ENCODE assay signal across 8 cellular contexts in the genomic region with DNA sequence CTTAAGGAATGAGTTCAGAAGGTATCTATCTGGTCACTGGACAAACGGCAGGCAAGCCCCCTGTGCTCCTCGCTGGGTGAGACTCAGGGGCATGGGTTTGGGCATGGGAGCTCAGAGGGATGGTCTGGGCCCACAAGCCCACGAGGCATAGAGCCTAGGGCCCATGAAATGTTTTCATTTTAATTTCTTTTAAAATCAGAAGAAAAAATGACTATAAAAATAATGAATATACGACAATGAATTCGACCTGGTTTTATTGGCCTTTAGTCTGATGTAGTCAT.
DNase-seq lines count a peak whose midpoint lies in the region; ATAC-seq, FAIRE-seq and TF ChIP-seq lines count a peak whose summit lies in the region.

No MANE protein-coding gene starts in this region.

- H3K9me3 ChIP-seq in A549 = no peaks in the 10 kb centered on the region
- no peaks in the 10 kb centered on the region for H3K9me3 ChIP-seq in breast epithelium
- no peaks in the 10 kb centered on the region for H3K9me3 ChIP-seq in mucosa of stomach (ENCODE audit: control insufficient read depth, low read length)

- H3K9ac ChIP-seq in mucosa of stomach (ENCODE audit: low read length) = peak overlapping the region; percentile 80

- POLR2A ChIA-PET in A549 (lab: Yijun Ruan, JAX) = interaction anchor here (1.1 to 4.4 kb wide), 3 partner anchors 15 to 43 kb away, joined by 3 to 39 read pairs (median 17); no protein-coding TSS in a partner anchor

- peaks cover 22 to 45% (median 26%) of the 10 kb centered on the region in 3 donors for H3K4me1 Mint-ChIP-seq in IgD-negative memory B cell

- in situ Hi-C loops in ACHN (cut with HindIII; ENCODE audit: low pct_ligation_motif_present, low pct_unique_long_range_greater_than_20kb, low sequenced_read_pairs) = no loop called here

- no peaks in the 10 kb centered on the region for H3K27me3 ChIP-seq in breast epithelium
- no peaks in the 10 kb centered on the region for H3K27me3 ChIP-seq in mucosa of stomach (ENCODE audit: control insufficient read depth, insufficient read depth, low read length)

- no peak for TF ChIP-seq EP300 in A549 (IDR thresholded peaks at IDR 0.05)

- CTCF ChIA-PET in A549 (lab: Yijun Ruan, JAX) = interaction anchor here (0.9 to 8.1 kb wide), 4 partner anchors 10 to 48 kb away, joined by 3 to 48 read pairs (median 8); no protein-coding TSS in a partner anchor

- H3K36me3 Mint-ChIP-seq in IgD-negative memory B cell = no peaks in the 10 kb centered on the region

- peaks cover 2% of the 10 kb centered on the region for H3K27me3 Mint-ChIP-seq in IgD-negative memory B cell

- 4% methylated on average over 5 of the region's 5 CpGs for WGBS in A549 (ENCODE audit: missing lambda C conversion rate)

- H3K27ac ChIP-seq in A549 (peak overlapping the region; percentile 99), breast epithelium (peak overlapping the region; percentile 99 to 100)

- TF ChIP-seq RAD21 in A549 (conservative IDR thresholded peaks at IDR 0.05 in 1 of 2, IDR thresholded peaks at IDR 0.05 in 1 of 2) = no peak

- H3K27ac Mint-ChIP-seq in IgD-negative memory B cell = peak overlapping the region; percentile 69 to 94 (median 94)

- FAIRE-seq in A549 (lab: Jason Lieb, UNC) = no peak

- H3K4me3 ChIP-seq in A549 (peak overlapping the region; percentile 61), breast epithelium (peak overlapping the region; percentile 76 to 92 (median 79)), mucosa of stomach (ENCODE audit: low read length) (peak overlapping the region; percentile 71)

- H3K36me3 ChIP-seq in breast epithelium (no peaks in the 10 kb centered on the region), mucosa of stomach (ENCODE audit: control insufficient read depth, insufficient read depth, low read length) (peaks cover 3% of the 10 kb centered on the region)

- H3K4me1 ChIP-seq in A549 = peaks cover 43% of the 10 kb centered on the region
- peaks cover 18 to 33% of the 10 kb centered on the region in 2 donors for H3K4me1 ChIP-seq in breast epithelium
- peaks cover 80% of the 10 kb centered on the region for H3K4me1 ChIP-seq in mucosa of stomach (ENCODE audit: control insufficient read depth, insufficient read depth, low read length)

- H3K9me3 Mint-ChIP-seq in IgD-negative memory B cell = no peaks in the 10 kb centered on the region

- no peak for TF ChIP-seq CTCF in A549 (IDR thresholded peaks at IDR 0.05)
- TF ChIP-seq CTCF in breast epithelium (IDR thresholded peaks at IDR 0.05) = no peak

- H3K4me3 Mint-ChIP-seq in IgD-negative memory B cell = peak overlapping the region; percentile 80 to 99 (median 92)

- intact Hi-C loops in breast epithelium (cut with DNase I; ENCODE audit: low total_unique reads) = no loop called here

- peak overlapping the region; percentile 92 for H3K4me2 ChIP-seq in A549

- TF ChIP-seq POLR2A in A549 (IDR thresholded peaks at IDR 0.05; ENCODE audit: low read length) (no peak), breast epithelium (IDR thresholded peaks at IDR 0.05) (no peak)

- DNase-seq in A549 (ENCODE audit: low read depth in 1 of 2, low spot score in 1 of 2) = no peak
- DNase-seq in breast epithelium (ENCODE audit: low spot score in 2 of 2) = no peak
- DNase-seq in ACHN = no peak
- DNase-seq in HCEC 1CT = no peak
- DNase-seq in NCI-H510A treated with DMSO at 0.1 percent for 48 hours (lab: John Stamatoyannopoulos, UW) = no peak

- ATAC-seq in A549 (peak in 1 of 2 experiments; percentile 3; a peak in 2 of 6 replicates), HG03135 (IDR thresholded peaks at IDR 0.05; ENCODE audit: unreplicated experiment) (no peak)

TF ChIP-seq in A549, 52 proteins besides CTCF, POLR2A, EP300 and RAD21:
- no peak for TF ChIP-seq JUNB (IDR thresholded peaks at IDR 0.05)
- TF ChIP-seq MYC (IDR thresholded peaks at IDR 0.05; ENCODE audit: borderline replicate concordance, low read length) = no peak
- no peak for TF ChIP-seq FOSL2 (IDR thresholded peaks at IDR 0.05)
- TF ChIP-seq FOSL2 (CRISPR knock-in tag; IDR thresholded peaks at IDR 0.05) = no peak
- TF ChIP-seq RNF2 (IDR thresholded peaks at IDR 0.05; ENCODE audit: borderline replicate concordance, low read depth) = no peak
- no peak for TF ChIP-seq EHMT2 (IDR thresholded peaks at IDR 0.05; ENCODE audit: low read depth)
- TF ChIP-seq SREBF2 (IDR thresholded peaks at IDR 0.05) = no peak
- TF ChIP-seq HEYL (CRISPR knock-in tag; IDR thresholded peaks at IDR 0.05) = no peak
- TF ChIP-seq RARB (CRISPR knock-in tag; IDR thresholded peaks at IDR 0.05) = no peak
- TF ChIP-seq, protein P1, sequence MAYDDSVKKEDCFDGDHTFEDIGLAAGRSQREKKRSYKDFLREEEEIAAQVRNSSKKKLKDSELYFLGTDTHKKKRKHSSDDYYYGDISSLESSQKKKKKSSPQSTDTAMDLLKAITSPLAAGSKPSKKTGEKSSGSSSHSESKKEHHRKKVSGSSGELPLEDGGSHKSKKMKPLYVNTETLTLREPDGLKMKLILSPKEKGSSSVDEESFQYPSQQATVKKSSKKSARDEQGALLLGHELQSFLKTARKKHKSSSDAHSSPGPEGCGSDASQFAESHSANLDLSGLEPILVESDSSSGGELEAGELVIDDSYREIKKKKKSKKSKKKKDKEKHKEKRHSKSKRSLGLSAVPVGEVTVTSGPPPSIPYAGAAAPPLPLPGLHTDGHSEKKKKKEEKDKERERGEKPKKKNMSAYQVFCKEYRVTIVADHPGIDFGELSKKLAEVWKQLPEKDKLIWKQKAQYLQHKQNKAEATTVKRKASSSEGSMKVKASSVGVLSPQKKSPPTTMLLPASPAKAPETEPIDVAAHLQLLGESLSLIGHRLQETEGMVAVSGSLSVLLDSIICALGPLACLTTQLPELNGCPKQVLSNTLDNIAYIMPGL (CRISPR knock-in tag; IDR thresholded peaks at IDR 0.05; ENCODE audit: borderline replicate concordance) = no peak
- TF ChIP-seq ESRRA (IDR thresholded peaks at IDR 0.05; ENCODE audit: borderline replicate concordance, low read length) = no peak
- TF ChIP-seq MAZ (IDR thresholded peaks at IDR 0.05; ENCODE audit: borderline replicate concordance, low read depth, low read length) = no peak
- TF ChIP-seq, protein P2, sequence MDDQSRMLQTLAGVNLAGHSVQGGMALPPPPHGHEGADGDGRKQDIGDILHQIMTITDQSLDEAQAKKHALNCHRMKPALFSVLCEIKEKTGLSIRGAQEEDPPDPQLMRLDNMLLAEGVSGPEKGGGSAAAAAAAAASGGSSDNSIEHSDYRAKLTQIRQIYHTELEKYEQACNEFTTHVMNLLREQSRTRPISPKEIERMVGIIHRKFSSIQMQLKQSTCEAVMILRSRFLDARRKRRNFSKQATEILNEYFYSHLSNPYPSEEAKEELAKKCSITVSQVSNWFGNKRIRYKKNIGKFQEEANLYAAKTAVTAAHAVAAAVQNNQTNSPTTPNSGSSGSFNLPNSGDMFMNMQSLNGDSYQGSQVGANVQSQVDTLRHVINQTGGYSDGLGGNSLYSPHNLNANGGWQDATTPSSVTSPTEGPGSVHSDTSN (IDR thresholded peaks at IDR 0.05) = no peak
- no peak for TF ChIP-seq RFX5 (IDR thresholded peaks at IDR 0.05)
